8 cellular contexts compared by ENCODE assay signal in the genomic region with DNA sequence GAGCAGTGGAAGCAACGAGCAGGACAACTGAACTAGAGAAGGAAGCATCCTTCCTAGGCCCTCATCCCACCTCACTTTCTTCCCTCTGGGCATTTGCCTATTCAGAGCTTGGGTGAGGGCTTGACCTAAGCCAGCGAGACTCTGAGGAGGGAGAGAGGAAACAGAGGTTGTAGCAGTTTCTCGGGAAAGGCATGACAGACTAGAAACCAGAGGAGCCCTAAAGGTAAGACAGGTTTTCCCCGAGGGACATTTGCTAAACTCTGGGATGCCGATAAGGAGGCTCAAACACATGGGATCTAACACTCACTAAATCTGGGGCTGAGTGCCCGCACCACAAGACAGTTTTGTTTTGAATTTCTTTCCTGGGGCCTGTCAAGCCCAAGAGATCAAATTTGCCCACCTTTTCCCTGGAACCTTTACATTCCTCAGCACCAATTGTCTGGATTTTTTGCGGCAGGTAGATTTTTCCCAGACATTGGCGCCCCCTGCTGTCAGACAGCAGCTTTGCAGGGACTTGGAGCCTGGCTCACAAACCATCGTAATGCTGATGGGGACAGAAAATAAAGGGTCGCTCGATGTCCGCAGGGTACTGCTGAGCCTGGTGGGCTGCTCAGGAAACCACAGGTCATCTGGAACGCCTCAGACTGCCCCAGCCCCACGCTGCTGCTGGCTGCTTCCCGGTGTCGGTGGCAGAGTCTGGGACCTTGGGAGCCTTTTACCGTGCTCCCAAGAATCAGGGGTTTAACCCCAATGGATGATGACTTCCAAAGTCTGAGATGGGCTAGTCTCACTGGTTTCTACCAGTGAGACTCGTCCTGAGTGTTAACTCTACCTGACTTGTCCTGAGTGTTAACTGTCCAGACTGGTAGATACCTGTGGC. TPM values are rescaled to one million over a fixed set of nuclear protein-coding genes. Genes with fewer than 3 reads are reported as not detected.
A peak's percentile ranks its signal among the peaks of the same experiment; 100 is the strongest.
DNase-seq lines count a peak whose midpoint lies in the region; ATAC-seq lines count a peak whose summit lies in the region.

No MANE protein-coding gene starts in this region.

- in situ Hi-C loops in SK-MEL-5 (cut with HindIII; ENCODE audit: low pct_unique_long_range_greater_than_20kb, low sequenced_read_pairs) = no loop called here

- DNase-seq in NCI-H748 (lab: John Stamatoyannopoulos, UW; ENCODE audit: unreplicated experiment) (peak; percentile 33), NCI-H748 treated with DMSO at 0.1 percent for 48 hours (lab: John Stamatoyannopoulos, UW) (no peak), SK-MEL-5 (ENCODE audit: low read depth, low spot score) (peak; percentile 39), iPS-NIHi7 (ENCODE audit: extremely low spot score) (peak; percentile 68), MV-4-11 (lab: John Stamatoyannopoulos, UW) (no peak)
- peak; percentile 36 for DNase-seq in activated naive CD4-positive, alpha-beta T cell treated with anti-CD3 and anti-CD28 coated beads, Interleukin-2, amount 50 U/mL, for 16 hours
- DNase-seq in stimulated activated CD4-positive, alpha-beta T cell treated with anti-CD3 and anti-CD28 coated beads, Interleukin-2, amount 100 ng/mL, for 24 hours = peak; percentile 60 to 70

- no peak for ATAC-seq in GM18873 (IDR thresholded peaks at IDR 0.05; ENCODE audit: low FRiP score, unreplicated experiment)

RNA-seq across cellular contexts. Expression of gene TSPAN2, which starts 23.4 kb away (rescaled TPM):
- total RNA-seq in SK-MEL-5 (2014; rRNA removed; shearing (Covaris generic)) = not detected in 2 replicates
- not detected in 2 replicates for polyA plus RNA-seq in SK-MEL-5 (2015; cell fraction: cytosol; rRNA removed)
- not detected in 2 replicates for polyA plus RNA-seq in SK-MEL-5 (2015; cell fraction: nucleus; rRNA removed)

Comparison
In these comparisons a context has a peak if more than half of its experiments do, and no peak if none do; other contexts are left out.
1. DNase-seq: peak in NCI-H748 (single experiment), SK-MEL-5 (single experiment), activated naive CD4-positive, alpha-beta T cell treated with anti-CD3 and anti-CD28 coated beads, Interleukin-2, amount 50 U/mL, for 16 hours (single experiment), iPS-NIHi7 (single experiment) and stimulated activated CD4-positive, alpha-beta T cell treated with anti-CD3 and anti-CD28 coated beads, Interleukin-2, amount 100 ng/mL, for 24 hours (2 of 2); none in NCI-H748 treated with DMSO at 0.1 percent for 48 hours (single experiment) and MV-4-11 (single experiment).